4 cellular contexts compared by ENCODE assay signal in genomic region chr2:45038861-45039260, GRCh38. TPM values are rescaled to one million over a fixed set of nuclear protein-coding genes. Genes with fewer than 3 reads are reported as not detected.
"Had no signal": no experiment of that assay in that cellular context is flagged by ENCODE, and none has a peak within 500 bp of the region (broad histone marks: within the 10 kb centered on the region; RNA-seq: fewer than 3 reads in every experiment).

No MANE protein-coding gene starts in this region.

RNA-seq across cellular contexts. Expression of gene SIX2, which starts 29.6 kb away (rescaled TPM):
- total RNA-seq: HepG2, HT-29, IMR-90 had no signal
- polyA plus RNA-seq: HepG2, IgD-negative memory B cell, IMR-90 had no signal
